7 cellular contexts compared by ENCODE assay signal in genomic region chr12:31121022-31121728, GRCh38. TPM values are rescaled to one million over a fixed set of nuclear protein-coding genes. Genes with fewer than 3 reads are reported as not detected.
DNase-seq lines count a peak whose midpoint lies in the region; FAIRE-seq and TF ChIP-seq lines count a peak whose summit lies in the region.
"Not testable (repeated sequence)": the region's sequence is repeated elsewhere in the genome, so short reads cannot be mapped to it uniquely, and the experiment has no call there.

No MANE protein-coding gene starts in this region.

- H3K4ac ChIP-seq in H1 (replicated peaks; ENCODE audit: insufficient read length, low read depth, low read length), result not testable (repeated sequence)

- not testable (repeated sequence) for TF ChIP-seq POLR2A in H1 (IDR thresholded peaks at IDR 0.05; ENCODE audit: control extremely low read depth in 1 of 2, low read depth in 2 of 2, low read length in 2 of 2)

- not testable (repeated sequence) for H3K4me3 Mint-ChIP-seq in neural progenitor cell

- H3K27me3 ChIP-seq in HUES48 (ENCODE audit: control insufficient read depth, insufficient read depth, low read length) (peaks cover 44% of the 10 kb centered on the region), H1 (replicated peaks in 1 of 4; ENCODE audit: control insufficient read depth in 3 of 4, extremely low read depth in 1 of 4, insufficient read depth in 3 of 4, low read length in 3 of 4) (peaks cover 18 to 33% (median 31%) of the 10 kb centered on the region in 4 experiments), iPS-15b (ENCODE audit: control insufficient read depth, insufficient read depth, low read length) (peaks cover 19% of the 10 kb centered on the region), neural progenitor cell (peaks cover 38% of the 10 kb centered on the region)

- H3K27ac ChIP-seq in HUES48 (ENCODE audit: low read depth, low read length); H1 (ENCODE audit: low read depth, low read length); neural progenitor cell: not testable (repeated sequence)

- H3K27ac Mint-ChIP-seq in neural progenitor cell, result not testable (repeated sequence)

- CTCF ChIA-PET in H1 (lab: Charles Lee; ENCODE audit: partially characterized antibody), result interaction anchor here (0.6 to 1.1 kb wide), 6 partner anchors 24 to 540 kb away, joined by 3 to 6 read pairs (median 3); no protein-coding TSS in a partner anchor

- POLR2A ChIA-PET in H1 (lab: Charles Lee; ENCODE audit: partially characterized antibody), result interaction anchor here (0.6 to 1.0 kb wide), 6 partner anchors 81 to 1581 kb away, joined by 3 to 6 read pairs (median 3); no protein-coding TSS in a partner anchor

- not testable (repeated sequence) for H2AFZ ChIP-seq in H1 (ENCODE audit: low read length); neural progenitor cell (replicated peaks)

- H3K79me1 ChIP-seq in H1 (ENCODE audit: low read depth, low read length), result not testable (repeated sequence)

- not testable (repeated sequence) for H3K14ac ChIP-seq in H1 (ENCODE audit: insufficient read length)

- not testable (repeated sequence) for H2BK5ac ChIP-seq in H1 (ENCODE audit: low read depth, low read length)

- not testable (repeated sequence) for H2BK120ac ChIP-seq in H1 (replicated peaks; ENCODE audit: low read depth, low read length)

- H3K9me3 Mint-ChIP-seq in neural progenitor cell, result not testable (repeated sequence)

- not testable (repeated sequence) for TF ChIP-seq RAD21 in H1 (IDR thresholded peaks at IDR 0.05 in 1 of 2, conservative IDR thresholded peaks at IDR 0.05 in 1 of 2; ENCODE audit: low read depth in 2 of 2, low read length in 2 of 2)

- not testable (repeated sequence) for H3K9me3 ChIP-seq in ES-I3 (ENCODE audit: control insufficient read depth, insufficient read depth, low read length); HUES48 (ENCODE audit: control insufficient read depth, insufficient read depth, low read length); H1 (ENCODE audit: insufficient read depth in 2 of 2, low read depth in 1 of 2, low read length in 1 of 2); iPS-15b (ENCODE audit: control insufficient read depth, insufficient read depth, low read length); neural progenitor cell (ENCODE audit: low read depth)

- H3K23ac ChIP-seq in H1 (ENCODE audit: insufficient read length), result not testable (repeated sequence)

- peaks cover 12% of the 10 kb centered on the region for H3K27me3 Mint-ChIP-seq in neural progenitor cell (ENCODE audit: insufficient read depth, low read depth)

- not testable (repeated sequence) for H3K79me2 ChIP-seq in H1 (ENCODE audit: control insufficient read depth in 1 of 2, insufficient read depth in 2 of 2, low read length in 2 of 2); neural progenitor cell (ENCODE audit: low read depth)

- H3K36me3 Mint-ChIP-seq in neural progenitor cell, result not testable (repeated sequence)

- peak overlapping the region; percentile 28; the same call in 1 of the 2 replicates for H3K9ac ChIP-seq in ES-I3 (ENCODE audit: low read depth, low read length)
- H3K9ac ChIP-seq in HUES48 (ENCODE audit: low read depth, low read length); H1 (replicated peaks in 1 of 4; ENCODE audit: extremely low read depth in 1 of 4, low read depth in 3 of 4, low read length in 3 of 4); iPS-15b (ENCODE audit: low read depth, low read length); neural progenitor cell: not testable (repeated sequence)

- not testable (repeated sequence) for H4K5ac ChIP-seq in H1 (ENCODE audit: insufficient read length, low read depth, low read length)

- H3K4me3 ChIP-seq in HUES48 (ENCODE audit: low read depth, low read length) (peak overlapping the region; percentile 28; the same call in 1 of the 2 replicates), H1 (ENCODE audit: extremely low read depth in 1 of 4, insufficient read depth in 2 of 4, low read depth in 3 of 4, low read length in 4 of 4) (peak overlapping the region; percentile 9 to 60 (median 18); a peak in 5 of 8 replicates), iPS-15b (ENCODE audit: low read depth, low read length) (peak overlapping the region; percentile 46), neural progenitor cell (peak overlapping the region; percentile 49)

- WGBS in H1 (ENCODE audit: extremely low coverage in 1 of 2, insufficient coverage in 1 of 2, insufficient read length in 1 of 2, insufficient replicate concordance in 2 of 2, low coverage in 1 of 2, low lambda C conversion rate in 2 of 2, missing lambda C conversion rate in 1 of 2), 2 experiments, result 15% methylated on average over 12 of the region's 19 CpGs; no CpG with 5 or more reads in 1 of the 2 experiments

- H3K4me2 ChIP-seq in H1 (ENCODE audit: insufficient read depth in 1 of 2, low read depth in 2 of 2, low read length in 2 of 2) (peak overlapping the region; percentile 71 to 73), neural progenitor cell (peak overlapping the region; percentile 81)

- not testable (repeated sequence) for H3K4me1 ChIP-seq in ES-I3 (ENCODE audit: insufficient read depth, low read length); HUES48 (ENCODE audit: control insufficient read depth, insufficient read depth, low read length); H1 (replicated peaks in 1 of 4; ENCODE audit: control insufficient read depth in 3 of 4, insufficient read depth in 4 of 4, low read length in 3 of 4); iPS-15b (ENCODE audit: control insufficient read depth, insufficient read depth, low read length); neural progenitor cell

- not testable (repeated sequence) for H4K91ac ChIP-seq in H1 (replicated peaks; ENCODE audit: insufficient read length, low read length)

- H2BK12ac ChIP-seq in H1 (ENCODE audit: low read depth, low read length), result not testable (repeated sequence)

- TF ChIP-seq EP300 in H1 (IDR thresholded peaks at IDR 0.05; ENCODE audit: borderline replicate concordance in 1 of 2, low read depth in 2 of 2, low read length in 2 of 2), result not testable (repeated sequence)

- H4K20me1 ChIP-seq in H1 (replicated peaks in 1 of 2; ENCODE audit: control insufficient read depth in 1 of 2, insufficient read depth in 2 of 2, low read length in 2 of 2); neural progenitor cell (ENCODE audit: low read depth): not testable (repeated sequence)

- not testable (repeated sequence) for H3K18ac ChIP-seq in H1 (ENCODE audit: extremely low read depth, low read length)

- not testable (repeated sequence) for H2BK20ac ChIP-seq in H1 (ENCODE audit: low read length)

- H2BK15ac ChIP-seq in H1 (ENCODE audit: low read length), result not testable (repeated sequence)

- not testable (repeated sequence) for H3F3A ChIP-seq in neural progenitor cell (ENCODE audit: low read depth)

- not testable (repeated sequence) for H3K56ac ChIP-seq in H1 (replicated peaks; ENCODE audit: insufficient read length, low read depth, low read length)

- not testable (repeated sequence) for H2AK5ac ChIP-seq in H1 (ENCODE audit: low read depth, low read length)

- DNase-seq in NCI-H345 (lab: John Stamatoyannopoulos, UW) (peak; percentile 1), H1 (ENCODE audit: low read depth in 1 of 2, low spot score in 2 of 2) (peak in 1 of 2 experiments; percentile 60), islet precursor cell (peak; percentile 68), neural progenitor cell (ENCODE audit: low spot score) (peak; percentile 53)

- not testable (repeated sequence) for TF ChIP-seq CTCF in H1 (IDR thresholded peaks at IDR 0.05; ENCODE audit: control extremely low read depth in 1 of 3, insufficient read depth in 1 of 3, low read depth in 1 of 3, low read length in 3 of 3); neural progenitor cell (IDR thresholded peaks at IDR 0.05)

- not testable (repeated sequence) for H3K36me3 ChIP-seq in ES-I3 (ENCODE audit: insufficient read depth, low read length); HUES48 (ENCODE audit: control insufficient read depth, insufficient read depth, low read length); H1 (ENCODE audit: control insufficient read depth in 2 of 4, insufficient read depth in 4 of 4, low read length in 3 of 4); iPS-15b (ENCODE audit: control insufficient read depth, insufficient read depth, low read length); neural progenitor cell

- not testable (repeated sequence) for H4K8ac ChIP-seq in H1 (ENCODE audit: extremely low read depth, insufficient read depth, low read length)

- H3K23me2 ChIP-seq in H1 (ENCODE audit: low read depth, low read length), result peaks cover 11% of the 10 kb centered on the region; the same call in 1 of the 2 replicates

- not testable (repeated sequence) for FAIRE-seq in H1 (lab: Jason Lieb, UNC)

- H3K4me1 Mint-ChIP-seq in neural progenitor cell, result not testable (repeated sequence)

RNA-seq across cellular contexts. Expression of gene DDX11, which starts 47.5 kb away (rescaled TPM):
- 135 and 141 TPM in 2 replicates for total RNA-seq in H1 (2021; fragmentation: NEBNext Ultra II Directional; extraction: Animal tissue kit (Norgen Biotek cat#: 25700))
- 61.6 and 77.3 TPM in 2 replicates for polyA plus RNA-seq in H1 (2011; rRNA removed)
- polyA plus RNA-seq in H1 (2011; cell fraction: cytosol; rRNA removed), result 89.6 TPM
- polyA plus RNA-seq in H1 (2011; cell fraction: nucleus; rRNA removed), result 466 TPM
- 106 to 121 TPM (median 117 TPM) in 4 replicates for polyA plus RNA-seq in H1 (2012, experiment 1 of 2)
- 60.6 TPM for polyA plus RNA-seq in H1 (2012, experiment 2 of 2)
- polyA plus RNA-seq in H1 (2013, experiment 1 of 2), result 52.1 TPM
- polyA plus RNA-seq in H1 (2013, experiment 2 of 2), result 44.4 TPM
- polyA minus RNA-seq in H1 (2011; rRNA and poly(A)+ RNA removed), result 107 and 110 TPM in 2 replicates
- polyA minus RNA-seq in H1 (2011; cell fraction: cytosol; rRNA and poly(A)+ RNA removed), result 61.2 TPM
- polyA minus RNA-seq in H1 (2011; cell fraction: nucleus; rRNA and poly(A)+ RNA removed), result 182 TPM
- total RNA-seq in neural progenitor cell (ENCODE audit: low replicate concordance), result 80.1 and 98.0 TPM in 2 replicates
